In the genomic region with DNA sequence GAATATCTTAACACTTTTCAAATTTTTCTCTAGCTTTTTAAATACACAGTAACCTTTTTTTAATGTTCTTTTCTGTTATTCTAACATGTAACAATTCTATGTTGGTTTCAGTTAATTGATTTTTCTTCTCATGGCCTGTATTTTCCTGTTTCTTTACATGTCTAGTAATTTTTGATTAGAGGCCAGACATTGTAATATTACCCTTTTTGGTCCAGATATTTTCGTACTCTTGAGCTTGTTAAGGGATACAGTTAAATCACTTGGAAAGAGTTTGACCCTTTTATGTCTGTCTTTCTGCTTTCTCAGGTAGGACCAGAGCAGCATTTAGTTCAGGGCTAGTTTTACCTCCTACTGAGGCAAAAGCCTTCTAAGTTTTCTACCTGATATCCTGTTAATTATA, we compare ENCODE assay signal across 10 cellular contexts. TPM values are rescaled to one million over a fixed set of nuclear protein-coding genes. Genes with fewer than 3 reads are reported as not detected.
"Had no signal": no experiment of that assay in that cellular context is flagged by ENCODE, and none has a peak within 500 bp of the region (broad histone marks: within the 10 kb centered on the region; RNA-seq: fewer than 3 reads in every experiment).

No MANE protein-coding gene starts in this region.

- H3K4me2 ChIP-seq: GM23338 had no signal

- H3K4me3 ChIP-seq: GM23338, K562 had no signal

- H3K4me3 Mint-ChIP-seq: GM23338, H9, HFFc6 had no signal

- ATAC-seq: GM23338, K562 had no signal

- H3K4me1 Mint-ChIP-seq: GM23338, H9 had no signal

- FAIRE-seq: H1, HTR-8/SVneo, K562 had no signal

- DNase-seq: H9, HCEC 1CT, HFFc6, IMR-90, KG1 had no signal

- H3K27ac Mint-ChIP-seq: GM23338, H9, HFFc6 had no signal

RNA-seq across cellular contexts. Expression of gene BICC1, which starts 45.0 kb away (rescaled TPM):
- total RNA-seq: HT-29, K562 had no signal
- polyA plus RNA-seq: K562 had no signal
